ENCODE assay signal across 2 cellular contexts in genomic region chr15:35142578-35142977, GRCh38.
TF ChIP-seq lines count a peak whose summit lies in the region.

No MANE protein-coding gene starts in this region.

TF ChIP-seq in A549, 52 proteins besides CTCF, POLR2A, EP300 and RAD21:
- no peak for TF ChIP-seq CHD4 (IDR thresholded peaks at IDR 0.05; ENCODE audit: borderline replicate concordance)
- TF ChIP-seq HES2 (IDR thresholded peaks at IDR 0.05) = no peak
- TF ChIP-seq ELK1 (IDR thresholded peaks at IDR 0.05; ENCODE audit: low read depth, low read length) = no peak
- no peak for TF ChIP-seq CBX2 (IDR thresholded peaks at IDR 0.05; ENCODE audit: borderline replicate concordance, low read depth)
- TF ChIP-seq HMGXB4 (CRISPR knock-in tag; IDR thresholded peaks at IDR 0.05; ENCODE audit: borderline replicate concordance) = no peak
- no peak for TF ChIP-seq CBX8 (IDR thresholded peaks at IDR 0.05)
- TF ChIP-seq RFX5 (IDR thresholded peaks at IDR 0.05) = no peak
- no peak for TF ChIP-seq HEYL (CRISPR knock-in tag; IDR thresholded peaks at IDR 0.05)
TF ChIP-seq in A549: peak in this region for 0.

TF ChIP-seq in H1, 55 proteins besides CTCF, POLR2A, EP300 and RAD21:
- no peak for TF ChIP-seq CHD1 (IDR thresholded peaks at IDR 0.05; ENCODE audit: low read depth, low read length)
- no peak for TF ChIP-seq HDAC2 (IDR thresholded peaks at IDR 0.05; ENCODE audit: borderline replicate concordance in 1 of 2, low read depth in 2 of 2, low read length in 2 of 2)
- no peak for TF ChIP-seq TCF12 (IDR thresholded peaks at IDR 0.05; ENCODE audit: low read depth, low read length)
- no peak for TF ChIP-seq CHD7 (IDR thresholded peaks at IDR 0.05; ENCODE audit: insufficient replicate concordance, low read length)
- no peak for TF ChIP-seq SP1 (IDR thresholded peaks at IDR 0.05; ENCODE audit: low read depth, low read length)
- no peak for TF ChIP-seq ASH2L (IDR thresholded peaks at IDR 0.05; ENCODE audit: low read length)
